ENCODE assay signal across 19 cellular contexts in the genomic region with DNA sequence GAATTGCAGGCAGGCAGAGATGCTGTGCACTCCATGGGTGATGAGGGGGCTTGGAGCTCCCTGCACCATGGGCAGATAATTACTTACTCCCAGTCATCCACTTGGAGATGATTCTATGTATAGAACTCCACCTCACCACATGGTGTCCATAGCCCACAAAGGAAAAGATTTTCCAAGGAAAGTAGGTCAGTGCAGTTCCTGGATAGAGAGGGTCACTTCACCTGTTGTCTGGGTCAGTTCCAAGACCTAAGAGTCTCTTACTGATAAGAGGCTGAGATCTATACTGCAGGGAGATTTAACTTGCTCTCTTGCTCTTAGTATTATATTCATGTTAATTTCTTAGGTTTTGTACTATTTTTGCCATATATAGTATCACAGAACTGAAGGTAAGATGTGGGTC.
"Had no signal": no experiment of that assay in that cellular context is flagged by ENCODE, and none has a peak within 500 bp of the region (broad histone marks: within the 10 kb centered on the region; RNA-seq: fewer than 3 reads in every experiment).

No MANE protein-coding gene starts in this region.

- H3K36me3 ChIP-seq: MG63 had no signal

- H3K4me3 ChIP-seq: K562, MG63 had no signal

- DNase-seq: MG63, NCI-H1105, NCI-H1436 treated with DMSO at 0.1 percent for 48 hours, NCI-H1694, NCI-H187 treated with DMSO at 0.1 percent for 48 hours, NCI-H2081 treated with DMSO at 0.1 percent for 48 hours, NCI-H2171, NCI-H226, NCI-H446, NCI-H510A, NCI-H524 treated with DMSO at 0.1 percent for 48 hours, PC-3, SHP77, SK-N-SH, SW 1271 had no signal

- H3K27ac ChIP-seq: HL-60, RWPE1 had no signal

- H3K27me3 ChIP-seq: MG63 had no signal

- ATAC-seq: K562, Panc1, PC-3 had no signal

- H3K9me3 ChIP-seq: MG63, SK-N-SH had no signal
